1 cellular context compared by ENCODE assay signal in the genomic region with DNA sequence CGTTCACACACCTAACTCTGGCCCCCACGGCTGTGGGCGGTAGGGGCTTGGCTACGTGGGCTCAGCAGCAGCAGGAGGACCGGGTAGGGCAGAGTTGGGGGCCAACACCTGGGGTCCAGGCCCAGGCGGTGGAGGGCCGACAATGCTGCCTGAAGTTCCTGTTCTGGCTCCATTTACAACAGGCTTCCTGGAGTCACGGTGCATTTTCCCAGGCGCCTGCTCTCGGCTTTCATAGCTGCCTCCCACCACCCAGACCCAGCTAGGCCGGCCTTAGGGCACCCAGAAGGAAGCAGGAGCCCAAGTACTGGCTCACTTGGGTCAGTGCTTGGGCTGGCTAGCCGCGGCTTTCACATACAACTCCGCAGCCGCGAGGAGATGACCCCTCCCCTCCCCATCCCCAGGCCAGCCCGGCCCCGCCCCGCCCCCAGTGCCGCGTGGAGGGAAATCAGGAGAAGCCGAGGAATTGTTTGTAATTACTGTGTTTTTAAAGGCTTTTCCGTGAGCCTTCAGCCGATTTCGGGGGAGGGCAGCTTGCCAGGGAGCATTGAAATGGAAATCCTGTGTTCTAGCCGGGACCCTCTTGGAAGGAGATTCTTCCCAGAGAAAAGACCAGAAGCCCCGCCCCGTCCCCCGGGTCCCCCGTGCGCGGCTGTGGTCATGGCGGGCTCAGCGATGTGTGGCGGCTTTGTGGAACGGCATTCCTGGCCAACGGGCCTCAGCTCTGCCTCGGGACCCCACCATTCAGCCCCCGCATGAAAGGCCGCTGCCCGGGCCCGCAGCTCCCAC.
TF ChIP-seq lines count a peak whose summit lies in the region.

No MANE protein-coding gene starts in this region.

TF ChIP-seq in WTC11, 78 proteins besides CTCF, POLR2A, EP300 and RAD21 (continued from another document):
- TF ChIP-seq, protein P1, sequence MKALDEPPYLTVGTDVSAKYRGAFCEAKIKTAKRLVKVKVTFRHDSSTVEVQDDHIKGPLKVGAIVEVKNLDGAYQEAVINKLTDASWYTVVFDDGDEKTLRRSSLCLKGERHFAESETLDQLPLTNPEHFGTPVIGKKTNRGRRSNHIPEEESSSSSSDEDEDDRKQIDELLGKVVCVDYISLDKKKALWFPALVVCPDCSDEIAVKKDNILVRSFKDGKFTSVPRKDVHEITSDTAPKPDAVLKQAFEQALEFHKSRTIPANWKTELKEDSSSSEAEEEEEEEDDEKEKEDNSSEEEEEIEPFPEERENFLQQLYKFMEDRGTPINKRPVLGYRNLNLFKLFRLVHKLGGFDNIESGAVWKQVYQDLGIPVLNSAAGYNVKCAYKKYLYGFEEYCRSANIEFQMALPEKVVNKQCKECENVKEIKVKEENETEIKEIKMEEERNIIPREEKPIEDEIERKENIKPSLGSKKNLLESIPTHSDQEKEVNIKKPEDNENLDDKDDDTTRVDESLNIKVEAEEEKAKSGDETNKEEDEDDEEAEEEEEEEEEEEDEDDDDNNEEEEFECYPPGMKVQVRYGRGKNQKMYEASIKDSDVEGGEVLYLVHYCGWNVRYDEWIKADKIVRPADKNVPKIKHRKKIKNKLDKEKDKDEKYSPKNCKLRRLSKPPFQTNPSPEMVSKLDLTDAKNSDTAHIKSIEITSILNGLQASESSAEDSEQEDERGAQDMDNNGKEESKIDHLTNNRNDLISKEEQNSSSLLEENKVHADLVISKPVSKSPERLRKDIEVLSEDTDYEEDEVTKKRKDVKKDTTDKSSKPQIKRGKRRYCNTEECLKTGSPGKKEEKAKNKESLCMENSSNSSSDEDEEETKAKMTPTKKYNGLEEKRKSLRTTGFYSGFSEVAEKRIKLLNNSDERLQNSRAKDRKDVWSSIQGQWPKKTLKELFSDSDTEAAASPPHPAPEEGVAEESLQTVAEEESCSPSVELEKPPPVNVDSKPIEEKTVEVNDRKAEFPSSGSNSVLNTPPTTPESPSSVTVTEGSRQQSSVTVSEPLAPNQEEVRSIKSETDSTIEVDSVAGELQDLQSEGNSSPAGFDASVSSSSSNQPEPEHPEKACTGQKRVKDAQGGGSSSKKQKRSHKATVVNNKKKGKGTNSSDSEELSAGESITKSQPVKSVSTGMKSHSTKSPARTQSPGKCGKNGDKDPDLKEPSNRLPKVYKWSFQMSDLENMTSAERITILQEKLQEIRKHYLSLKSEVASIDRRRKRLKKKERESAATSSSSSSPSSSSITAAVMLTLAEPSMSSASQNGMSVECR (CRISPR knock-in tag; IDR thresholded peaks at IDR 0.05; ENCODE audit: borderline replicate concordance), result no peak
- TF ChIP-seq, protein P2, sequence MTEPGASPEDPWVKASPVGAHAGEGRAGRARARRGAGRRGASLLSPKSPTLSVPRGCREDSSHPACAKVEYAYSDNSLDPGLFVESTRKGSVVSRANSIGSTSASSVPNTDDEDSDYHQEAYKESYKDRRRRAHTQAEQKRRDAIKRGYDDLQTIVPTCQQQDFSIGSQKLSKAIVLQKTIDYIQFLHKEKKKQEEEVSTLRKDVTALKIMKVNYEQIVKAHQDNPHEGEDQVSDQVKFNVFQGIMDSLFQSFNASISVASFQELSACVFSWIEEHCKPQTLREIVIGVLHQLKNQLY (CRISPR knock-in tag; IDR thresholded peaks at IDR 0.05), result no peak
- no peak for TF ChIP-seq ZNF219 (CRISPR knock-in tag; IDR thresholded peaks at IDR 0.05; ENCODE audit: borderline replicate concordance)
- TF ChIP-seq, protein P3, sequence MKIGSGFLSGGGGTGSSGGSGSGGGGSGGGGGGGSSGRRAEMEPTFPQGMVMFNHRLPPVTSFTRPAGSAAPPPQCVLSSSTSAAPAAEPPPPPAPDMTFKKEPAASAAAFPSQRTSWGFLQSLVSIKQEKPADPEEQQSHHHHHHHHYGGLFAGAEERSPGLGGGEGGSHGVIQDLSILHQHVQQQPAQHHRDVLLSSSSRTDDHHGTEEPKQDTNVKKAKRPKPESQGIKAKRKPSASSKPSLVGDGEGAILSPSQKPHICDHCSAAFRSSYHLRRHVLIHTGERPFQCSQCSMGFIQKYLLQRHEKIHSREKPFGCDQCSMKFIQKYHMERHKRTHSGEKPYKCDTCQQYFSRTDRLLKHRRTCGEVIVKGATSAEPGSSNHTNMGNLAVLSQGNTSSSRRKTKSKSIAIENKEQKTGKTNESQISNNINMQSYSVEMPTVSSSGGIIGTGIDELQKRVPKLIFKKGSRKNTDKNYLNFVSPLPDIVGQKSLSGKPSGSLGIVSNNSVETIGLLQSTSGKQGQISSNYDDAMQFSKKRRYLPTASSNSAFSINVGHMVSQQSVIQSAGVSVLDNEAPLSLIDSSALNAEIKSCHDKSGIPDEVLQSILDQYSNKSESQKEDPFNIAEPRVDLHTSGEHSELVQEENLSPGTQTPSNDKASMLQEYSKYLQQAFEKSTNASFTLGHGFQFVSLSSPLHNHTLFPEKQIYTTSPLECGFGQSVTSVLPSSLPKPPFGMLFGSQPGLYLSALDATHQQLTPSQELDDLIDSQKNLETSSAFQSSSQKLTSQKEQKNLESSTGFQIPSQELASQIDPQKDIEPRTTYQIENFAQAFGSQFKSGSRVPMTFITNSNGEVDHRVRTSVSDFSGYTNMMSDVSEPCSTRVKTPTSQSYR (CRISPR knock-in tag; IDR thresholded peaks at IDR 0.05), result no peak
- no peak for TF ChIP-seq ZBTB21 (CRISPR knock-in tag; IDR thresholded peaks at IDR 0.05; ENCODE audit: borderline replicate concordance)
- TF ChIP-seq, protein P4, sequence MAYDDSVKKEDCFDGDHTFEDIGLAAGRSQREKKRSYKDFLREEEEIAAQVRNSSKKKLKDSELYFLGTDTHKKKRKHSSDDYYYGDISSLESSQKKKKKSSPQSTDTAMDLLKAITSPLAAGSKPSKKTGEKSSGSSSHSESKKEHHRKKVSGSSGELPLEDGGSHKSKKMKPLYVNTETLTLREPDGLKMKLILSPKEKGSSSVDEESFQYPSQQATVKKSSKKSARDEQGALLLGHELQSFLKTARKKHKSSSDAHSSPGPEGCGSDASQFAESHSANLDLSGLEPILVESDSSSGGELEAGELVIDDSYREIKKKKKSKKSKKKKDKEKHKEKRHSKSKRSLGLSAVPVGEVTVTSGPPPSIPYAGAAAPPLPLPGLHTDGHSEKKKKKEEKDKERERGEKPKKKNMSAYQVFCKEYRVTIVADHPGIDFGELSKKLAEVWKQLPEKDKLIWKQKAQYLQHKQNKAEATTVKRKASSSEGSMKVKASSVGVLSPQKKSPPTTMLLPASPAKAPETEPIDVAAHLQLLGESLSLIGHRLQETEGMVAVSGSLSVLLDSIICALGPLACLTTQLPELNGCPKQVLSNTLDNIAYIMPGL (CRISPR knock-in tag; IDR thresholded peaks at IDR 0.05), result no peak
